ENCODE assay signal across 23 cellular contexts in genomic region chr2:20646446-20646845, GRCh38. TPM values are rescaled to one million over a fixed set of nuclear protein-coding genes. Genes with fewer than 3 reads are reported as not detected.
DNase-seq lines count a peak whose midpoint lies in the region; ATAC-seq and TF ChIP-seq lines count a peak whose summit lies in the region.
"Had no signal": no experiment of that assay in that cellular context is flagged by ENCODE, and none has a peak within 500 bp of the region (broad histone marks: within the 10 kb centered on the region; RNA-seq: fewer than 3 reads in every experiment).

No MANE protein-coding gene starts in this region.

- no peak overlapping the region for H3K4ac ChIP-seq in mesenchymal stem cell (ENCODE audit: low read depth in 1 of 2, low read length in 2 of 2)
- no peak overlapping the region for H3K4ac ChIP-seq in mesendoderm (ENCODE audit: low read depth, low read length)

- H4K5ac ChIP-seq in mesendoderm (ENCODE audit: low read length) = no peak overlapping the region

- no peaks in the 10 kb centered on the region for H3K27me3 ChIP-seq in heart left ventricle
- no peaks in the 10 kb centered on the region for H3K27me3 ChIP-seq in mesenchymal stem cell (ENCODE audit: control insufficient read depth in 1 of 2, insufficient read depth in 1 of 2, low read length in 2 of 2)
- no peaks in the 10 kb centered on the region for H3K27me3 ChIP-seq in tibial artery
- H3K27me3 ChIP-seq in mesendoderm (ENCODE audit: insufficient read depth, low read length, poor library complexity) = no peaks in the 10 kb centered on the region
- H3K27me3 ChIP-seq: MG63 had no signal

- ATAC-seq in heart left ventricle (no peak), left ventricle myocardium superior (no peak)
- ATAC-seq: Panc1 had no signal

- H2AFZ ChIP-seq in mesenchymal stem cell (ENCODE audit: low read depth, low read length) = no peak overlapping the region

- no peak overlapping the region for H4K8ac ChIP-seq in mesenchymal stem cell (ENCODE audit: low read length)
- H4K8ac ChIP-seq in mesendoderm (ENCODE audit: low read depth, low read length) = no peak overlapping the region

- H3K4me1 Mint-ChIP-seq in chondrocyte (ENCODE audit: low read depth) = peaks cover 46% of the 10 kb centered on the region

- H3K23ac ChIP-seq in mesenchymal stem cell (ENCODE audit: low read length in 2 of 2) (no peak overlapping the region), mesendoderm (ENCODE audit: low read length) (no peak overlapping the region)

- H2BK5ac ChIP-seq in mesenchymal stem cell (ENCODE audit: low read depth, low read length, poor library complexity, severe bottlenecking) (no peak overlapping the region), mesendoderm (ENCODE audit: low read length) (no peak overlapping the region)

- H3K27ac Mint-ChIP-seq in chondrocyte (ENCODE audit: unreplicated experiment) = no peak overlapping the region

- no peak for TF ChIP-seq POLR2A in heart left ventricle (IDR thresholded peaks at IDR 0.05)

- H3K56ac ChIP-seq in mesendoderm (ENCODE audit: low read length) = no peak overlapping the region

- H3K4me3 Mint-ChIP-seq in chondrocyte (ENCODE audit: unreplicated experiment) = no peak overlapping the region
- H3K4me3 Mint-ChIP-seq: CD4-positive, alpha-beta memory T cell had no signal

- no peak for TF ChIP-seq CTCF in heart left ventricle (IDR thresholded peaks at IDR 0.05)
- no peak for TF ChIP-seq CTCF in chondrocyte (IDR thresholded peaks at IDR 0.05)
- no peak for TF ChIP-seq CTCF in tibial artery (IDR thresholded peaks at IDR 0.05)

- peaks cover 0 to 43% (median 37%) of the 10 kb centered on the region in 9 donors for H3K36me3 ChIP-seq in heart left ventricle
- H3K36me3 ChIP-seq in mesenchymal stem cell (ENCODE audit: control insufficient read depth in 1 of 2, insufficient read depth in 2 of 2, low read depth in 1 of 2, low read length in 2 of 2) = peaks cover 45 to 54% of the 10 kb centered on the region in 2 experiments
- H3K36me3 ChIP-seq in tibial artery = peaks cover 16 to 47% (median 32%) of the 10 kb centered on the region in 3 donors
- H3K36me3 ChIP-seq in mesendoderm (ENCODE audit: control insufficient read depth, insufficient read depth, low read length) = no peaks in the 10 kb centered on the region
- H3K36me3 ChIP-seq: MG63 had no signal

- peaks cover 4 to 48% (median 35%) of the 10 kb centered on the region in 12 donors for H3K4me1 ChIP-seq in heart left ventricle
- H3K4me1 ChIP-seq in mesenchymal stem cell (ENCODE audit: control insufficient read depth, insufficient read depth, low read depth, low read length) = peaks cover 40% of the 10 kb centered on the region
- peaks cover 3 to 53% (median 41%) of the 10 kb centered on the region in 4 donors for H3K4me1 ChIP-seq in tibial artery
- no peaks in the 10 kb centered on the region for H3K4me1 ChIP-seq in mesendoderm (ENCODE audit: control insufficient read depth, low read depth, low read length)

- H2AK5ac ChIP-seq in mesenchymal stem cell (ENCODE audit: low read length, severe bottlenecking) (no peak overlapping the region), mesendoderm (ENCODE audit: low read length) (no peak overlapping the region)

- WGBS in heart left ventricle, 4 donors = 94 to 98% (median 96%) methylated on average over 18 to 20 of the region's 20 CpGs
- 92% methylated on average over 20 of the region's 20 CpGs for WGBS in mesenchymal stem cell
- no CpG with 5 or more reads among the region's 20 CpGs for WGBS in mesendoderm (ENCODE audit: extremely low coverage, insufficient coverage, low lambda C conversion rate)

- no peak overlapping the region for H2BK120ac ChIP-seq in mesenchymal stem cell (ENCODE audit: low read depth, low read length)
- H2BK120ac ChIP-seq in mesendoderm (ENCODE audit: low read depth, low read length) = no peak overlapping the region

- peaks cover 16% of the 10 kb centered on the region for H3K36me3 Mint-ChIP-seq in chondrocyte (ENCODE audit: low read depth)

- H3K18ac ChIP-seq in mesenchymal stem cell (ENCODE audit: low read depth in 1 of 2, low read length in 2 of 2) (no peak overlapping the region), mesendoderm (ENCODE audit: low read length) (no peak overlapping the region)

- H3K27ac ChIP-seq in heart left ventricle (peak overlapping the region in 1 of 12 donors; percentile 25), mesenchymal stem cell (ENCODE audit: low read length, poor library complexity, severe bottlenecking) (no peak overlapping the region), tibial artery (peak overlapping the region; percentile 18 to 98), substantia nigra (ENCODE audit: low read depth, low read length, poor library complexity, severe bottlenecking) (no peak overlapping the region), mesendoderm (ENCODE audit: low read depth, low read length) (no peak overlapping the region)
- H3K27ac ChIP-seq: RWPE1, SK-N-MC had no signal

- no peak overlapping the region for H3K4me3 ChIP-seq in heart left ventricle
- H3K4me3 ChIP-seq in mesenchymal stem cell (ENCODE audit: insufficient read depth in 1 of 2, low read depth in 1 of 2, low read length in 2 of 2) = no peak overlapping the region
- no peak overlapping the region for H3K4me3 ChIP-seq in tibial artery
- H3K4me3 ChIP-seq in mesendoderm (ENCODE audit: low read length) = no peak overlapping the region
- H3K4me3 ChIP-seq: MG63, SK-N-MC had no signal

- DNase-seq in heart left ventricle (peak in 3 of 5 donors; percentile 20 to 42 (median 27)), left ventricle myocardium superior (no peak), chondrocyte (ENCODE audit: low spot score) (peak; percentile 76), mesenchymal stem cell (no peak), tibial artery (no peak), substantia nigra (lab: John Stamatoyannopoulos, UW) (no peak), NCI-H510A (lab: John Stamatoyannopoulos, UW) (no peak), mesendoderm (no peak)
- DNase-seq: C1 segment of cervical spinal cord; CD4-positive, alpha-beta memory T cell; COR-L47; DMS53; KBM-7; MG63; NCI-H1417; NCI-H1694; NCI-H2029 treated with DMSO at 0.1 percent for 48 hours; NCI-H69; SIG-M5 had no signal

- no peaks in the 10 kb centered on the region for H3K79me2 ChIP-seq in mesendoderm (ENCODE audit: control insufficient read depth, insufficient read depth, low read length)

- H3K9me3 ChIP-seq in heart left ventricle = no peaks in the 10 kb centered on the region
- no peaks in the 10 kb centered on the region for H3K9me3 ChIP-seq in mesenchymal stem cell (ENCODE audit: control insufficient read depth, low read length)
- no peaks in the 10 kb centered on the region for H3K9me3 ChIP-seq in tibial artery
- H3K9me3 ChIP-seq: MG63 had no signal

- no peaks in the 10 kb centered on the region for H3K9me3 Mint-ChIP-seq in chondrocyte (ENCODE audit: low read depth)

- H3K14ac ChIP-seq in mesenchymal stem cell (ENCODE audit: low read length in 2 of 2) = peak overlapping the region in 1 of 2 experiments; percentile 59

- H3K79me1 ChIP-seq in mesenchymal stem cell (replicated peaks; ENCODE audit: low read length, poor library complexity, severe bottlenecking) (peaks cover 56% of the 10 kb centered on the region), mesendoderm (ENCODE audit: low read length) (no peaks in the 10 kb centered on the region)

- peak overlapping the region; percentile 34 for H4K91ac ChIP-seq in mesenchymal stem cell (ENCODE audit: low read length)

- H3K9ac ChIP-seq in mesenchymal stem cell (ENCODE audit: low read length) (no peak overlapping the region), mesendoderm (ENCODE audit: low read length) (no peak overlapping the region)

- no peak overlapping the region for H3K4me2 ChIP-seq in mesenchymal stem cell (ENCODE audit: low read length, poor library complexity, severe bottlenecking)
- H3K4me2 ChIP-seq in mesendoderm (ENCODE audit: low read length) = no peak overlapping the region

- H2BK15ac ChIP-seq in mesenchymal stem cell (ENCODE audit: low read depth, poor library complexity, severe bottlenecking) (no peak overlapping the region), mesendoderm (replicated peaks; ENCODE audit: low read depth) (no peak overlapping the region)

- H2BK12ac ChIP-seq in mesenchymal stem cell (ENCODE audit: low read length in 2 of 2) = no peak overlapping the region

- H3K27me3 Mint-ChIP-seq in chondrocyte (ENCODE audit: low read depth) = no peaks in the 10 kb centered on the region
- H3K27me3 Mint-ChIP-seq: CD4-positive, alpha-beta memory T cell had no signal

- intact Hi-C loops in heart left ventricle (cut with DNase I) = loop anchor here in 2 of 10 donors (10.0 kb wide), 2 partner anchors 512 to 542 kb away; no protein-coding TSS in a partner anchor
- intact Hi-C loops in left ventricle myocardium superior (cut with micrococcal nuclease) = no loop called here
- intact Hi-C loops in tibial artery (cut with DNase I; ENCODE audit: low total_unique reads) = loop anchor here (5.0 kb wide), 1 partner anchor 269 kb away; no protein-coding TSS in a partner anchor

RNA-seq across cellular contexts. Expression of gene HS1BP3, which starts 4.5 kb away (rescaled TPM):
- total RNA-seq in heart left ventricle (10 to 100 TPM; 12.7 to 23.7 (median 17.9) TPM), left ventricle myocardium superior (20.2 TPM), chondrocyte (24.6 to 33.8 TPM (median 33.2 TPM) in 3 replicates)
- polyA plus RNA-seq in heart left ventricle = 10 to 100 TPM; 21.0 to 23.7 TPM
- polyA plus RNA-seq in mesenchymal stem cell (2013, experiment 1 of 2) = 42.4 TPM
- 39.8 TPM for polyA plus RNA-seq in mesenchymal stem cell (2013, experiment 2 of 2)
- polyA plus RNA-seq in mesendoderm (2013, experiment 1 of 2) = 4.5 TPM
- 5.0 TPM for polyA plus RNA-seq in mesendoderm (2013, experiment 2 of 2)

RNA-seq across cellular contexts. Expression of gene GDF7, which starts 20.5 kb away (rescaled TPM):
- total RNA-seq in heart left ventricle (1 to 10 TPM in 2 of 9 donors, under 1 TPM in 7; 0.14 to 1.6 (median 0.56) TPM), left ventricle myocardium superior (0.32 TPM), chondrocyte (10.9 to 12.8 TPM (median 12.6 TPM) in 3 replicates)
- polyA plus RNA-seq in heart left ventricle = under 1 TPM; 0.22 to 0.30 TPM
- polyA plus RNA-seq in mesenchymal stem cell (2013, experiment 1 of 2) = 0.23 TPM
- polyA plus RNA-seq in mesenchymal stem cell (2013, experiment 2 of 2) = 0.25 TPM
- 0.03 TPM for polyA plus RNA-seq in mesendoderm (2013, experiment 1 of 2)
- polyA plus RNA-seq in mesendoderm (2013, experiment 2 of 2) = 0.01 TPM
- total RNA-seq: LHCN-M2 had no signal

Comparison
In these comparisons a context has a peak if more than half of its experiments do, and no peak if none do; other contexts are left out.
1. DNase-seq: peak in heart left ventricle (3 of 5) and chondrocyte (single experiment); none in left ventricle myocardium superior (single experiment), mesenchymal stem cell (single experiment), tibial artery (0 of 2), substantia nigra (0 of 49), NCI-H510A (single experiment) and mesendoderm (single experiment).
2. H3K27ac ChIP-seq: peak in tibial artery (2 of 2); none in mesenchymal stem cell (single experiment), substantia nigra (single experiment) and mesendoderm (single experiment).